5 cellular contexts compared by ENCODE assay signal in the genomic region with DNA sequence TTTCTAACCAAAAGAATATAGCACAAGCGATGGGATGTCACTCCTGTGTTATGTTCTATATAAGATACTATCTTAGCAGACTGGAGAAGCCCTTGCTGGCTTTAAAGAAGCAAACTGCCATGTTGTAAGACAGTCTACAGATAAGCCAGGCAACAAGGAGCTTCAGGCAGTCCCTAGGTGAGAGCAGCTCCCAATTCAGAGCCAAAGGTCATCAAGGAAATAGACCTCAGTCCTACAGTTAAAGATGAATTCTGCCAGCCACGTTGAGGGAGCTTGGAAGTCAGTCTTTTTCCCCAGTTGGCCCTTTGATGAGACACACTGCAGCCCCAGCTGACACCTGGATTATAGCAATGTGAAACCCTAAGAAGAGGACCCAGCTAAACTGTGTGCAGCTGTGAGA.
"Had no signal": no experiment of that assay in that cellular context is flagged by ENCODE, and none has a peak within 500 bp of the region (broad histone marks: within the 10 kb centered on the region; RNA-seq: fewer than 3 reads in every experiment).

No MANE protein-coding gene starts in this region.

- ATAC-seq: GM23338, K562 had no signal

- H3K4me3 ChIP-seq: GM23338, K562 had no signal

- DNase-seq: H9, HCEC 1CT, IMR-90 had no signal
